Comparison of ENCODE assay signal across 13 cellular contexts in genomic region chr9:135440620-135441019, GRCh38. TPM values are rescaled to one million over a fixed set of nuclear protein-coding genes. Genes with fewer than 3 reads are reported as not detected.
DNase-seq lines count a peak whose midpoint lies in the region; ATAC-seq and TF ChIP-seq lines count a peak whose summit lies in the region.
"Had no signal": no experiment of that assay in that cellular context is flagged by ENCODE, and none has a peak within 500 bp of the region (broad histone marks: within the 10 kb centered on the region; RNA-seq: fewer than 3 reads in every experiment).

No MANE protein-coding gene starts in this region.

- H3K27ac ChIP-seq in right lobe of liver, result no peak overlapping the region
- no peak overlapping the region for H3K27ac ChIP-seq in PC-3 (ENCODE audit: low read length)

- BruUV-seq in PC-3 (replicated peaks; lab: Mats Ljungman, UMichigan), result no TSS peak

- CTCF ChIA-PET in PC-3 (lab: Charles Lee), result no interaction called here

- H3K27me3 ChIP-seq in right lobe of liver, result no peaks in the 10 kb centered on the region
- H3K27me3 ChIP-seq in PC-3 (ENCODE audit: low read length), result no peaks in the 10 kb centered on the region

- TF ChIP-seq CTCF in right lobe of liver (IDR thresholded peaks at IDR 0.05), result peak in 3 of 4 donors; percentile 6 to 19 (median 12)
- TF ChIP-seq CTCF in PC-3 (conservative IDR thresholded peaks at IDR 0.05; ENCODE audit: low read depth, low read length), result no peak

- POLR2A ChIA-PET in PC-3 (lab: Charles Lee; ENCODE audit: unreplicated experiment), result no interaction called here

- DNase-seq in COR-L47 (lab: John Stamatoyannopoulos, UW), result peak; percentile 14
- DNase-seq in Jurkat, Clone E6-1 (ENCODE audit: low read depth, low spot score), result peak; percentile 33
- peak; percentile 91 for DNase-seq in RPMI8226
- DNase-seq in right lobe of liver, result no peak
- DNase-seq in Kasumi-1 (lab: John Stamatoyannopoulos, UW), result no peak
- no peak for DNase-seq in PC-3
- DNase-seq in NCI-H526 treated with DMSO at 0.1 percent for 48 hours (lab: John Stamatoyannopoulos, UW), result no peak
- DNase-seq: activated naive CD4-positive, alpha-beta T cell treated with Interleukin-2 at 50 U/mL for 16 hours; NCI-H1694; small intestine; stimulated activated naive CD8-positive, alpha-beta T cell treated with anti-CD3 and anti-CD28 coated beads, Interleukin-15, amount 100 ng/mL, for 72 hours had no signal

- no peaks in the 10 kb centered on the region for H3K79me2 ChIP-seq in PC-3 (ENCODE audit: low read length)

- no peaks in the 10 kb centered on the region for H4K20me1 ChIP-seq in PC-3 (ENCODE audit: low read length)

- no peak for TF ChIP-seq POLR2A in right lobe of liver (IDR thresholded peaks at IDR 0.05)

- H2AFZ ChIP-seq in PC-3 (ENCODE audit: low read length), result no peak overlapping the region

- no peak overlapping the region for H3K4me3 ChIP-seq in Jurkat, Clone E6-1 (ENCODE audit: low read length)
- H3K4me3 ChIP-seq in right lobe of liver (no peak overlapping the region), PC-3 (ENCODE audit: low read length) (no peak overlapping the region)
- H3K4me3 ChIP-seq: HAP-1 had no signal

- intact Hi-C loops in right lobe of liver (cut with DNase I), result no loop called here
- intact Hi-C loops in PC-3 (cut with micrococcal nuclease), result no loop called here

- H3K36me3 ChIP-seq in right lobe of liver (no peaks in the 10 kb centered on the region), PC-3 (ENCODE audit: low read depth, low read length) (no peaks in the 10 kb centered on the region)
- H3K36me3 ChIP-seq: HAP-1 had no signal

- H3K9me3 ChIP-seq in right lobe of liver, result no peaks in the 10 kb centered on the region
- no peaks in the 10 kb centered on the region for H3K9me3 ChIP-seq in PC-3 (ENCODE audit: low read length)
- H3K9me3 ChIP-seq: HAP-1 had no signal

- H3K9me2 ChIP-seq in PC-3 (replicated peaks; ENCODE audit: low read length), result no peaks in the 10 kb centered on the region

- H3F3A ChIP-seq in PC-3 (ENCODE audit: low read length, unreplicated experiment), result no peaks in the 10 kb centered on the region

- H3K4me1 ChIP-seq in right lobe of liver (no peaks in the 10 kb centered on the region), PC-3 (ENCODE audit: insufficient read depth, low read length) (peaks cover 15% of the 10 kb centered on the region; the same call in 1 of the 2 replicates)
- H3K4me1 ChIP-seq: HAP-1 had no signal

- no peak for ATAC-seq in right lobe of liver
- no peak for ATAC-seq in GM18867 (IDR thresholded peaks at IDR 0.05; ENCODE audit: unreplicated experiment)
- ATAC-seq in PC-3, result no peak
- ATAC-seq: stimulated activated naive CD8-positive, alpha-beta T cell treated with anti-CD3 and anti-CD28 coated beads, Interleukin-15, amount 100 ng/mL, for 72 hours had no signal

- WGBS in right lobe of liver (ENCODE audit: insufficient coverage, low coverage, low lambda C conversion rate, missing lambda C conversion rate), result 73% methylated on average over 9 of the region's 10 CpGs

- H3K9ac ChIP-seq in PC-3 (ENCODE audit: low read length), result no peak overlapping the region

- no peak overlapping the region for H3K4me2 ChIP-seq in PC-3 (ENCODE audit: low read length)

RNA-seq across cellular contexts. Expression of gene PPP1R26, which starts 39.0 kb away (rescaled TPM):
- polyA plus RNA-seq in Jurkat, Clone E6-1 (2012; ENCODE audit: insufficient read depth, insufficient read length), result not detected
- 1 to 10 TPM; 5.1 to 9.0 (median 7.7) TPM for total RNA-seq in right lobe of liver
- 22.6 and 30.6 TPM in 2 replicates for total RNA-seq in PC-3 (2014; rRNA removed)

RNA-seq across cellular contexts. Expression of gene MRPS2, which starts 59.9 kb away (rescaled TPM):
- polyA plus RNA-seq in Jurkat, Clone E6-1 (2012; ENCODE audit: insufficient read depth, insufficient read length), result 56.2 TPM
- total RNA-seq in right lobe of liver (10 to 100 TPM; 24.7 to 56.8 (median 30.5) TPM), PC-3 (2014; rRNA removed) (62.4 and 73.4 TPM in 2 replicates)

Comparison
In these comparisons a context has a peak if more than half of its experiments do, and no peak if none do; other contexts are left out.
1. DNase-seq: peak in COR-L47 (single experiment), Jurkat, Clone E6-1 (single experiment) and RPMI8226 (single experiment); none in right lobe of liver (0 of 3), Kasumi-1 (0 of 2), PC-3 (single experiment) and NCI-H526 treated with DMSO at 0.1 percent for 48 hours (single experiment).